11 cellular contexts compared by ENCODE assay signal in the genomic region with DNA sequence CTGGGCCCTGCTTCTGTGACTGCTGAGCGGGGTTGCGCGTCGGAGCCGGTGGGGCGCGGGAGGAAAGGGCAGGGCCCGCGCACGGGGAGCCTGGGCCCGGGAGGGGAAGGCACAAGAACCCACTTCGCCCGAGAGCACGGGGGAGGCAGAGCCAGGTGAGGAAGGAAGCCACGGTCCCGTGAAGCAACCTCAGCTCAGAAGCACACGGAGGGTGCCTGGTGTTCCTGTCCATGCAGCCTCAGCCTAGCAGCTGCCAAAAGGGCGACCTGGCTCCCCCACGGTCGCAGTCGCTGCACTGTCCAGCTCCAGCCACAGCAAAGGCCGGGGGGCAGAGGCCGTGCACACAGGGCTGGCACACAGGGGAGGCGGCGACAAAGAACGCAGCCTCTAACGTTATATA. TPM values are rescaled to one million over a fixed set of nuclear protein-coding genes. Genes with fewer than 3 reads are reported as not detected.
DNase-seq lines count a peak whose midpoint lies in the region; ATAC-seq and TF ChIP-seq lines count a peak whose summit lies in the region.
"Had no signal": no experiment of that assay in that cellular context is flagged by ENCODE, and none has a peak within 500 bp of the region (broad histone marks: within the 10 kb centered on the region; RNA-seq: fewer than 3 reads in every experiment).

No MANE protein-coding gene starts in this region.

- no TSS peak for BruUV-seq in HCT116 (replicated peaks; lab: Mats Ljungman, UMichigan)

- H3K4me1 ChIP-seq in HCT116 (ENCODE audit: control insufficient read depth in 1 of 2, insufficient read depth in 2 of 2, low read length in 2 of 2) = peaks cover 85 to 99% of the 10 kb centered on the region in 2 experiments
- H3K4me1 ChIP-seq in neutrophil (ENCODE audit: control insufficient read depth in 1 of 2, insufficient read depth in 1 of 2, low read depth in 1 of 2, low read length in 1 of 2) = peaks cover 96 to 100% of the 10 kb centered on the region in 2 experiments
- H3K4me1 ChIP-seq in SJCRH30 = peaks cover 58% of the 10 kb centered on the region

- H3K9me3 ChIP-seq in HCT116 (ENCODE audit: control insufficient read depth in 1 of 2, insufficient read depth in 1 of 2, low read depth in 1 of 2, low read length in 2 of 2) = no peaks in the 10 kb centered on the region
- no peaks in the 10 kb centered on the region for H3K9me3 ChIP-seq in neutrophil
- no peaks in the 10 kb centered on the region for H3K9me3 ChIP-seq in SJCRH30 (replicated peaks)

- peaks cover 34% of the 10 kb centered on the region for H3K36me3 Mint-ChIP-seq in activated naive CD8-positive, alpha-beta T cell treated with anti-CD3 and anti-CD28 coated beads, Interleukin-2, amount 50 U/mL, for 24 hours (ENCODE audit: low read depth)

- intact Hi-C loops in HCT116 (cut with micrococcal nuclease) = no loop called here

- RAD21 ChIA-PET in HCT116 (lab: Charles Lee; ENCODE audit: low non-redundant PET in 1 of 2, low total read pairs in 2 of 2, uncharacterized antibody in 2 of 2, unreplicated experiment in 2 of 2) = no interaction called here

- H3K4me3 ChIP-seq in HCT116 (replicated peaks in 1 of 2; ENCODE audit: low read depth in 1 of 2, low read length in 2 of 2) = no peak overlapping the region
- H3K4me3 ChIP-seq in neutrophil (ENCODE audit: low read depth in 1 of 2, low read length in 1 of 2) = peak overlapping the region; percentile 26 to 62
- H3K4me3 ChIP-seq in SJCRH30 = no peak overlapping the region

- H3K27me3 ChIP-seq in HCT116 (ENCODE audit: insufficient read depth, low read length) = no peaks in the 10 kb centered on the region
- H3K27me3 ChIP-seq in neutrophil = no peaks in the 10 kb centered on the region
- H3K27me3 ChIP-seq in SJCRH30 = no peaks in the 10 kb centered on the region

- TF ChIP-seq CTCF in HCT116 (IDR thresholded peaks at IDR 0.05 in 2 of 3, conservative IDR thresholded peaks at IDR 0.05 in 1 of 3; ENCODE audit: borderline replicate concordance in 1 of 3, insufficient read depth in 1 of 3, low read depth in 2 of 3, low read length in 2 of 3) = no peak
- TF ChIP-seq CTCF in neutrophil (IDR thresholded peaks at IDR 0.05) = no peak

- peaks cover 94% of the 10 kb centered on the region for H3K4me1 Mint-ChIP-seq in activated naive CD8-positive, alpha-beta T cell treated with anti-CD3 and anti-CD28 coated beads, Interleukin-2, amount 50 U/mL, for 24 hours

- no peaks in the 10 kb centered on the region for H3K9me2 ChIP-seq in HCT116 (ENCODE audit: insufficient read depth)

- H3K4me2 ChIP-seq in HCT116 (ENCODE audit: low read length) = peak overlapping the region; percentile 82; the same call in 1 of the 2 replicates

- POLR2A ChIA-PET in HCT116 (lab: Charles Lee) = interaction anchor here (9.0 kb wide), 1 partner anchor 24 kb away, joined by 56 read pairs; the partner anchor contains the start of gene EHD1

- no peaks in the 10 kb centered on the region for H4K20me1 ChIP-seq in HCT116 (ENCODE audit: insufficient read depth)

- no peaks in the 10 kb centered on the region for H3K27me3 Mint-ChIP-seq in activated naive CD8-positive, alpha-beta T cell treated with anti-CD3 and anti-CD28 coated beads, Interleukin-2, amount 50 U/mL, for 24 hours

- DNase-seq in CD1c-positive myeloid dendritic cell (ENCODE audit: extremely low spot score) (peak; percentile 42), HCT116 (ENCODE audit: low read depth, low spot score) (no peak), amygdala (lab: John Stamatoyannopoulos, UW) (no peak), Ammon's horn (ENCODE audit: low spot score) (no peak), SJCRH30 (no peak)
- peak; percentile 23 for DNase-seq in activated naive CD8-positive, alpha-beta T cell treated with anti-CD3 and anti-CD28 coated beads, Interleukin-2, amount 50 U/mL, for 24 hours
- DNase-seq: activated CD8-positive, alpha-beta memory T cell treated with anti-CD3 and anti-CD28 coated beads, Interleukin-2, amount 50 U/mL, for 4 hours; glutamatergic neuron; NCI-H345 had no signal

- no peak overlapping the region for H3K4me3 Mint-ChIP-seq in activated naive CD8-positive, alpha-beta T cell treated with anti-CD3 and anti-CD28 coated beads, Interleukin-2, amount 50 U/mL, for 24 hours

- no peaks in the 10 kb centered on the region for H3K9me3 Mint-ChIP-seq in activated naive CD8-positive, alpha-beta T cell treated with anti-CD3 and anti-CD28 coated beads, Interleukin-2, amount 50 U/mL, for 24 hours

- H2AFZ ChIP-seq in HCT116 (ENCODE audit: low read depth, low read length, poor library complexity, severe bottlenecking) = no peak overlapping the region

- H3K9ac ChIP-seq in HCT116 (ENCODE audit: low read length) = peak overlapping the region; percentile 65

- CTCF ChIA-PET in HCT116 (lab: Charles Lee) = interaction anchor here (0.9 kb wide), 1 partner anchor 9 kb away, joined by 6 read pairs; the partner anchor contains the start of gene CDC42BPG

- H3K79me2 ChIP-seq in HCT116 (ENCODE audit: insufficient read depth, low read length) = peaks cover 35% of the 10 kb centered on the region

- H3K36me3 ChIP-seq in HCT116 (ENCODE audit: control insufficient read depth in 1 of 2, insufficient read depth in 2 of 2, low read length in 2 of 2) (peaks cover 0 to 28% of the 10 kb centered on the region in 2 experiments; a peak in 2 of 4 replicates), neutrophil (peaks cover 71% of the 10 kb centered on the region), SJCRH30 (peaks cover 29% of the 10 kb centered on the region; the same call in 1 of the 2 replicates)

- H3K27ac Mint-ChIP-seq in activated naive CD8-positive, alpha-beta T cell treated with anti-CD3 and anti-CD28 coated beads, Interleukin-2, amount 50 U/mL, for 24 hours = peak overlapping the region; percentile 87

- ATAC-seq in HCT116 = no peak
- ATAC-seq in activated naive CD8-positive, alpha-beta T cell treated with anti-CD3 and anti-CD28 coated beads, Interleukin-2, amount 50 U/mL, for 24 hours = no peak
- ATAC-seq in HG02571 (IDR thresholded peaks at IDR 0.05; ENCODE audit: unreplicated experiment) = no peak

- H3K27ac ChIP-seq in HCT116 (ENCODE audit: low read depth, low read length) (peak overlapping the region; percentile 99), neutrophil (peak overlapping the region; percentile 99), SJCRH30 (no peak overlapping the region)

- TF ChIP-seq POLR2A in HCT116 (IDR thresholded peaks at IDR 0.05; ENCODE audit: borderline replicate concordance, extremely low read depth, insufficient read depth, insufficient read length) = no peak

- no peak for TF ChIP-seq RAD21 in HCT116 (IDR thresholded peaks at IDR 0.05; ENCODE audit: low read depth)

TF ChIP-seq in HCT116, 20 proteins besides CTCF, POLR2A, EP300 and RAD21 (continues in another document):
- no peak for TF ChIP-seq EGR1 (IDR thresholded peaks at IDR 0.05; ENCODE audit: low read depth)
- no peak for TF ChIP-seq SIN3A (IDR thresholded peaks at IDR 0.05; ENCODE audit: low read depth)
- no peak for TF ChIP-seq YY1 (IDR thresholded peaks at IDR 0.05; ENCODE audit: extremely low read depth, insufficient replicate concordance, low read depth, low read length)
- no peak for TF ChIP-seq EZH2phosphoT487 (IDR thresholded peaks at IDR 0.05; ENCODE audit: borderline replicate concordance)
- no peak for TF ChIP-seq ELF1 (IDR thresholded peaks at IDR 0.05; ENCODE audit: borderline replicate concordance, low read depth)
- TF ChIP-seq EZH2 (IDR thresholded peaks at IDR 0.05) = no peak
- no peak for TF ChIP-seq SP1 (IDR thresholded peaks at IDR 0.05; ENCODE audit: low read depth)
- no peak for TF ChIP-seq CBX3 (IDR thresholded peaks at IDR 0.05; ENCODE audit: low read depth)
- TF ChIP-seq ZNF274 (IDR thresholded peaks at IDR 0.05; ENCODE audit: low read depth, low read length) = no peak
- TF ChIP-seq, protein P1, sequence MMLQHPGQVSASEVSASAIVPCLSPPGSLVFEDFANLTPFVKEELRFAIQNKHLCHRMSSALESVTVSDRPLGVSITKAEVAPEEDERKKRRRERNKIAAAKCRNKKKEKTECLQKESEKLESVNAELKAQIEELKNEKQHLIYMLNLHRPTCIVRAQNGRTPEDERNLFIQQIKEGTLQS (IDR thresholded peaks at IDR 0.05) = no peak
- TF ChIP-seq, protein P2, sequence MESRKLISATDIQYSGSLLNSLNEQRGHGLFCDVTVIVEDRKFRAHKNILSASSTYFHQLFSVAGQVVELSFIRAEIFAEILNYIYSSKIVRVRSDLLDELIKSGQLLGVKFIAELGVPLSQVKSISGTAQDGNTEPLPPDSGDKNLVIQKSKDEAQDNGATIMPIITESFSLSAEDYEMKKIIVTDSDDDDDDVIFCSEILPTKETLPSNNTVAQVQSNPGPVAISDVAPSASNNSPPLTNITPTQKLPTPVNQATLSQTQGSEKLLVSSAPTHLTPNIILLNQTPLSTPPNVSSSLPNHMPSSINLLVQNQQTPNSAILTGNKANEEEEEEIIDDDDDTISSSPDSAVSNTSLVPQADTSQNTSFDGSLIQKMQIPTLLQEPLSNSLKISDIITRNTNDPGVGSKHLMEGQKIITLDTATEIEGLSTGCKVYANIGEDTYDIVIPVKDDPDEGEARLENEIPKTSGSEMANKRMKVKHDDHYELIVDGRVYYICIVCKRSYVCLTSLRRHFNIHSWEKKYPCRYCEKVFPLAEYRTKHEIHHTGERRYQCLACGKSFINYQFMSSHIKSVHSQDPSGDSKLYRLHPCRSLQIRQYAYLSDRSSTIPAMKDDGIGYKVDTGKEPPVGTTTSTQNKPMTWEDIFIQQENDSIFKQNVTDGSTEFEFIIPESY (IDR thresholded peaks at IDR 0.05; ENCODE audit: extremely low read depth, insufficient replicate concordance, low read length) = no peak
- no peak for TF ChIP-seq JUND (IDR thresholded peaks at IDR 0.05)
- TF ChIP-seq CEBPB (IDR thresholded peaks at IDR 0.05; ENCODE audit: low read depth) = no peak
- no peak for TF ChIP-seq POLR2AphosphoS5 (IDR thresholded peaks at IDR 0.05; ENCODE audit: low read depth, low read length)
- no peak for TF ChIP-seq FOSL1 (IDR thresholded peaks at IDR 0.05; ENCODE audit: low read depth)
- TF ChIP-seq SRF (IDR thresholded peaks at IDR 0.05; ENCODE audit: low read depth) = no peak
- no peak for TF ChIP-seq TCF7L2 (IDR thresholded peaks at IDR 0.05; ENCODE audit: borderline replicate concordance, extremely low read depth, insufficient read depth, insufficient read length)
- TF ChIP-seq ZFX (IDR thresholded peaks at IDR 0.05) = no peak

RNA-seq across cellular contexts. Expression of gene CDC42BPG, which starts 9.3 kb away (rescaled TPM):
- total RNA-seq in HCT116 (2021; ENCODE audit: unreplicated experiment) = 30.1 TPM
- 19.3 TPM in 2 replicates for polyA plus RNA-seq in HCT116 (2012)
- total RNA-seq in SJCRH30 (2014; rRNA removed; shearing (Covaris generic)) = 0.03 and 0.10 TPM in 2 replicates

RNA-seq across cellular contexts. Expression of gene EHD1, which starts 24.7 kb away (rescaled TPM):
- total RNA-seq in HCT116 (2021; ENCODE audit: unreplicated experiment) = 48.1 TPM
- 43.5 and 70.0 TPM in 2 replicates for polyA plus RNA-seq in HCT116 (2012)
- 43.4 and 45.0 TPM in 2 replicates for total RNA-seq in SJCRH30 (2014; rRNA removed; shearing (Covaris generic))

RNA-seq across cellular contexts. Expression of gene MEN1, which starts 43.4 kb away (rescaled TPM):
- 62.1 TPM for total RNA-seq in HCT116 (2021; ENCODE audit: unreplicated experiment)
- polyA plus RNA-seq in HCT116 (2012) = 46.8 and 54.0 TPM in 2 replicates
- total RNA-seq in SJCRH30 (2014; rRNA removed; shearing (Covaris generic)) = 25.9 and 26.3 TPM in 2 replicates

RNA-seq across cellular contexts. Expression of gene MAP4K2, which starts 50.7 kb away (rescaled TPM):
- 44.2 TPM for total RNA-seq in HCT116 (2021; ENCODE audit: unreplicated experiment)
- polyA plus RNA-seq in HCT116 (2012) = 37.5 and 38.1 TPM in 2 replicates
- total RNA-seq in SJCRH30 (2014; rRNA removed; shearing (Covaris generic)) = 8.9 and 9.6 TPM in 2 replicates

Comparison
In these comparisons a context has a peak if more than half of its experiments do, and no peak if none do; other contexts are left out.
1. DNase-seq: peak in CD1c-positive myeloid dendritic cell (single experiment) and activated naive CD8-positive, alpha-beta T cell treated with anti-CD3 and anti-CD28 coated beads, Interleukin-2, amount 50 U/mL, for 24 hours (single experiment); none in HCT116 (single experiment), amygdala (0 of 56), Ammon's horn (single experiment) and SJCRH30 (0 of 2).
2. H3K4me3 ChIP-seq: peak in neutrophil (2 of 2); none in HCT116 (0 of 2) and SJCRH30 (single experiment).
3. RNA of gene CDC42BPG, which starts 9.3 kb away (total RNA-seq): 30.1 TPM in HCT116 (single experiment); 0.03 to 0.10 TPM in SJCRH30; every median in the first group is over 10 times any median in the second.